ENCODE assay signal across 9 cellular contexts in genomic region chr1:89085781-89086180, GRCh38. TPM values are rescaled to one million over a fixed set of nuclear protein-coding genes. Genes with fewer than 3 reads are reported as not detected.
DNase-seq lines count a peak whose midpoint lies in the region; ATAC-seq and TF ChIP-seq lines count a peak whose summit lies in the region.
"Had no signal": no experiment of that assay in that cellular context is flagged by ENCODE, and none has a peak within 500 bp of the region (broad histone marks: within the 10 kb centered on the region; RNA-seq: fewer than 3 reads in every experiment).

No MANE protein-coding gene starts in this region.

- H3K27me3 ChIP-seq in NT2/D1 (ENCODE audit: insufficient read depth, insufficient read length) (no peaks in the 10 kb centered on the region), body of pancreas (no peaks in the 10 kb centered on the region), aorta (ENCODE audit: control insufficient read depth in 1 of 2, insufficient read depth in 2 of 2, low read length in 1 of 2) (no peaks in the 10 kb centered on the region)

- no peak overlapping the region for H3K27ac Mint-ChIP-seq in CD14-positive monocyte
- no peak overlapping the region for H3K27ac Mint-ChIP-seq in nephron progenitor cell

- H3K4me1 ChIP-seq in NT2/D1 (ENCODE audit: insufficient read depth, insufficient read length) (no peaks in the 10 kb centered on the region), body of pancreas (no peaks in the 10 kb centered on the region), aorta (ENCODE audit: control insufficient read depth in 1 of 2, insufficient read depth in 2 of 2, low read length in 2 of 2) (no peaks in the 10 kb centered on the region)

- TF ChIP-seq POLR2A in body of pancreas (IDR thresholded peaks at IDR 0.05), result no peak

- peaks cover 8% of the 10 kb centered on the region for H3K4me1 Mint-ChIP-seq in CD14-positive monocyte
- H3K4me1 Mint-ChIP-seq in nephron progenitor cell, result no peaks in the 10 kb centered on the region

- H3K9me3 Mint-ChIP-seq in CD14-positive monocyte (peaks cover 0 to 3% (median 0%) of the 10 kb centered on the region in 7 donors), nephron progenitor cell (peaks cover 4% of the 10 kb centered on the region)

- H3K9ac ChIP-seq in NT2/D1 (ENCODE audit: insufficient read length, low read depth), result no peak overlapping the region

- peaks cover 10% of the 10 kb centered on the region for H3K9me3 ChIP-seq in NT2/D1 (ENCODE audit: insufficient read depth, low read length)
- no peaks in the 10 kb centered on the region for H3K9me3 ChIP-seq in body of pancreas
- H3K9me3 ChIP-seq in aorta (ENCODE audit: control insufficient read depth, low read length), result no peaks in the 10 kb centered on the region

- no peak overlapping the region for H3K4me3 Mint-ChIP-seq in CD14-positive monocyte
- H3K4me3 Mint-ChIP-seq in nephron progenitor cell, result no peak overlapping the region

- intact Hi-C loops in CD14-positive monocyte (cut with micrococcal nuclease), result loop anchor here in 1 of 2 donors (10.0 kb wide), 1 partner anchor 369 kb away; no protein-coding TSS in a partner anchor
- intact Hi-C loops in body of pancreas (cut with DNase I), result no loop called here
- intact Hi-C loops in aorta (cut with DNase I), result loop anchor here in 1 of 2 donors (10.0 kb wide), 2 partner anchors 269 to 369 kb away; no protein-coding TSS in a partner anchor

- no peak overlapping the region for H3K27ac ChIP-seq in body of pancreas
- H3K27ac ChIP-seq in aorta (ENCODE audit: low read depth in 1 of 2, low read length in 2 of 2), result no peak overlapping the region
- H3K27ac ChIP-seq: HL-60 had no signal

- no peak for ATAC-seq in body of pancreas
- ATAC-seq in aorta (ENCODE audit: low FRiP score), result no peak
- ATAC-seq in HG03342 (IDR thresholded peaks at IDR 0.05; ENCODE audit: unreplicated experiment), result no peak

- H3K36me3 Mint-ChIP-seq in CD14-positive monocyte, result no peaks in the 10 kb centered on the region
- H3K36me3 Mint-ChIP-seq in nephron progenitor cell (ENCODE audit: low read depth), result no peaks in the 10 kb centered on the region

- DNase-seq in CD14-positive monocyte (ENCODE audit: low spot score) (no peak), GM20000 (ENCODE audit: low spot score) (peak; percentile 25), NT2/D1 (ENCODE audit: low read depth, low spot score) (peak; percentile 61), body of pancreas (peak in 3 of 4 donors; percentile 24 to 49 (median 25)), mucosa of gallbladder (ENCODE audit: low spot score) (peak; percentile 45), aorta (no peak), nephron progenitor cell (no peak)

- H3K4me3 ChIP-seq in NT2/D1 (ENCODE audit: insufficient read length, low read depth) (no peak overlapping the region), body of pancreas (no peak overlapping the region), aorta (ENCODE audit: low read length in 2 of 2) (no peak overlapping the region)

- TF ChIP-seq CTCF in CD14-positive monocyte (IDR thresholded peaks at IDR 0.05) (peak; percentile 74), GM20000 (IDR thresholded peaks at IDR 0.05; ENCODE audit: extremely low read depth, missing control alignments) (no peak), body of pancreas (IDR thresholded peaks at IDR 0.05) (peak in 4 of 7 experiments; percentile 15 to 58 (median 44)), nephron progenitor cell (IDR thresholded peaks at IDR 0.05) (no peak)

- H3K36me3 ChIP-seq in NT2/D1 (ENCODE audit: insufficient read depth, insufficient read length, low read length), result no peaks in the 10 kb centered on the region
- no peaks in the 10 kb centered on the region for H3K36me3 ChIP-seq in body of pancreas (replicated peaks in 1 of 2; ENCODE audit: insufficient read depth in 1 of 2, low read depth in 2 of 2)
- H3K36me3 ChIP-seq in aorta (ENCODE audit: control insufficient read depth in 1 of 2, insufficient read depth in 2 of 2, low read length in 1 of 2), result no peaks in the 10 kb centered on the region

- H3K27me3 Mint-ChIP-seq in CD14-positive monocyte (ENCODE audit: low read depth in 3 of 3) (no peaks in the 10 kb centered on the region), nephron progenitor cell (ENCODE audit: low read depth, poor library complexity) (peaks cover 2% of the 10 kb centered on the region)

RNA-seq across cellular contexts. Expression of gene GBP1, which starts 20.8 kb away (rescaled TPM):
- 10 to 100 TPM; 23.7 to 35.2 TPM for polyA plus RNA-seq in CD14-positive monocyte
- 1 to 10 TPM; 3.3 to 6.7 TPM for total RNA-seq in body of pancreas
- total RNA-seq in mucosa of gallbladder, result 30.3 TPM
- 10 to 100 TPM; 43.8 to 62.6 TPM for total RNA-seq in aorta
- polyA plus RNA-seq in aorta, result 10 to 100 TPM in 1 of 2 donors, 1 to 10 TPM in 1; 9.6 to 45.3 TPM

RNA-seq across cellular contexts. Expression of gene GBP2, which starts 40.1 kb away (rescaled TPM):
- polyA plus RNA-seq in CD14-positive monocyte (10 to 100 TPM; 46.1 to 83.9 TPM), aorta (100 to 1,000 TPM in 1 of 2 donors, 10 to 100 TPM in 1; 67.6 to 217 TPM)
- total RNA-seq in body of pancreas (10 to 100 TPM; 10.1 to 11.2 TPM), mucosa of gallbladder (67.8 TPM), aorta (100 to 1,000 TPM; 110 to 123 TPM)

Comparison
In these comparisons a context has a peak if more than half of its experiments do, and no peak if none do; other contexts are left out.
1. DNase-seq: peak in GM20000 (single experiment), NT2/D1 (single experiment), body of pancreas (3 of 4) and mucosa of gallbladder (single experiment); none in CD14-positive monocyte (single experiment), aorta (0 of 2) and nephron progenitor cell (single experiment).
2. CTCF ChIP-seq: peak in CD14-positive monocyte (single experiment) and body of pancreas (4 of 7); none in GM20000 (single experiment) and nephron progenitor cell (single experiment).